20 cellular contexts compared by ENCODE assay signal in the genomic region with DNA sequence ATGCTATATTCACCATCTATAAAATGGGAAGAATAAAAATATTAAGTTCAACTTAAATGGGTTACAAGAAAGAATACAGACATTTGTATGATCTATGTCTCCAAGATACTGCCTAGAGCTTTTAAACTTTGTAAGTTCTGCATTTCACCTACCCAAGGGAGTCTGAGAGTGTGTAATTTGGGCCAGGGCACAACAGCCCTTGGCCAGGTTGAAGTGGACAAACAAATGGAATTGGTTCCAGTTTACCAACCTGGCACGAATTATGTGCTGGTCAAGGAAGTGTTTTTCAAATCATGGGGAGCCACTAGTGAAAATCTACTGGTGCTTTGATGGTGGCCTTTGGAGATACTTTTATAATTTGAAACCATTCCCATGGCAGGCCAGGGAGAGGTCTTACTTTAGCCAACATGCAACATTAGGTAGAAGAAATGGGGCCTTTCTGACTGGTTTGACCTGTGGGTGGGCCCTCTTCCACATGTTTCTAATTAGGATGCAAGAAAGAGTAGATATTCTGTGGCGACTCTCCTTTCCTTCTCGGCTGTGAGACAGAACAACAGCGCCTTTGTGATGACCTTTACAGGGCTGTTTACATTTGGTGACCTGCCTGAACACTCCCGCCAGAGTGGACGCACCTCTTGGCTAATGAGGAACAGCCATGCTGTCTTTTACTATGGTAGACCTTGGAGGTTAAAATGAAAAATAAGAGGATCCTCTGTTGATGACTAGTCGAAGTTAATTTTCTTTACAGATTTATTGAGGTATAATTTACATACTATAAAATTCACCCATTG.
A peak's percentile ranks its signal among the peaks of the same experiment; 100 is the strongest.
DNase-seq lines count a peak whose midpoint lies in the region; ATAC-seq, FAIRE-seq and TF ChIP-seq lines count a peak whose summit lies in the region.
"Had no signal": no experiment of that assay in that cellular context is flagged by ENCODE, and none has a peak within 500 bp of the region (broad histone marks: within the 10 kb centered on the region; RNA-seq: fewer than 3 reads in every experiment).

No MANE protein-coding gene starts in this region.

- H3K4me1 Mint-ChIP-seq in nephron: peaks cover 77% of the 10 kb centered on the region

- H3K4me3 ChIP-seq in fibroblast of mammary gland (ENCODE audit: control insufficient read depth, low read depth, low read length): no peak overlapping the region
- H3K4me3 ChIP-seq in stomach: no peak overlapping the region
- H3K4me3 ChIP-seq: BLaER1 treated with 17β-estradiol and CSF1 and Interleukin-3, amounts not matched to agents 10 nM and 100 nM had no signal

- intact Hi-C loops in stomach (cut with DNase I; ENCODE audit: low total_unique reads) (no loop called here), Right ventricle myocardium inferior (cut with DNase I) (no loop called here)

- no peaks in the 10 kb centered on the region for H3K27me3 Mint-ChIP-seq in nephron (ENCODE audit: low read depth)

- no peaks in the 10 kb centered on the region for H3K9me3 ChIP-seq in stomach

- TF ChIP-seq CTCF in fibroblast of mammary gland (conservative IDR thresholded peaks at IDR 0.05; ENCODE audit: control insufficient read depth, insufficient read depth, low read depth, low read length) (no peak), nephron (IDR thresholded peaks at IDR 0.05; ENCODE audit: unreplicated experiment in 3 of 3) (no peak), stomach (IDR thresholded peaks at IDR 0.05) (no peak)

- H3K9me3 Mint-ChIP-seq in nephron: no peaks in the 10 kb centered on the region
- H3K9me3 Mint-ChIP-seq: CD8-positive, alpha-beta T cell; H9 had no signal

- ATAC-seq in GM18517 (IDR thresholded peaks at IDR 0.05; ENCODE audit: unreplicated experiment) (no peak), HG02884 (IDR thresholded peaks at IDR 0.05; ENCODE audit: unreplicated experiment) (no peak), HG02623 (IDR thresholded peaks at IDR 0.05; ENCODE audit: unreplicated experiment) (no peak), Right ventricle myocardium inferior (no peak)
- ATAC-seq: CD8-positive, alpha-beta T cell; PC-3 had no signal

- peak overlapping the region; percentile 37 to 84 (median 78) for H3K27ac Mint-ChIP-seq in nephron
- H3K27ac Mint-ChIP-seq: CD8-positive, alpha-beta T cell; H9 had no signal

- no peak overlapping the region for H3K4me3 Mint-ChIP-seq in nephron
- H3K4me3 Mint-ChIP-seq: CD8-positive, alpha-beta T cell; H9 had no signal

- no peak for TF ChIP-seq POLR2A in stomach (IDR thresholded peaks at IDR 0.05)

- H3K36me3 Mint-ChIP-seq in nephron (ENCODE audit: low read depth): no peaks in the 10 kb centered on the region
- H3K36me3 Mint-ChIP-seq: CD8-positive, alpha-beta T cell had no signal

- peaks cover 0 to 14% (median 5%) of the 10 kb centered on the region in 4 donors for H3K4me1 ChIP-seq in stomach

- H3K27me3 ChIP-seq in stomach: no peaks in the 10 kb centered on the region
- H3K27me3 ChIP-seq: BLaER1 treated with 17β-estradiol and CSF1 and Interleukin-3, amounts not matched to agents 10 nM and 100 nM had no signal

- DNase-seq in GM18507 (ENCODE audit: extremely low spot score, insufficient read length, low read depth) (no peak), fibroblast of mammary gland (ENCODE audit: low read depth) (peak; percentile 6), stomach (peak; percentile 60), Right ventricle myocardium inferior (ENCODE audit: missing footprints) (no peak)
- DNase-seq: CD8-positive, alpha-beta T cell; DMS53; EL; H9; NCI-H1417 treated with DMSO at 0.1 percent for 48 hours; NCI-H187 treated with DMSO at 0.1 percent for 48 hours; NCI-H226; NCI-H524 treated with DMSO at 0.1 percent for 48 hours; PC-3; RPMI8226; SIG-M5 had no signal

- no peak for TF ChIP-seq EP300 in stomach (IDR thresholded peaks at IDR 0.05)

- WGBS in stomach, 5 donors: 44 to 73% (median 53%) methylated on average over 7 of the region's 7 CpGs

- FAIRE-seq in GM18507 (lab: Jason Lieb, UNC): peak; percentile 5

- H3K27ac ChIP-seq in stomach: peak overlapping the region in 2 of 5 donors; percentile 41 to 52
- H3K27ac ChIP-seq: BLaER1 treated with 17β-estradiol and CSF1 and Interleukin-3, amounts not matched to agents 10 nM and 100 nM had no signal

- H3K36me3 ChIP-seq in stomach: no peaks in the 10 kb centered on the region

Comparison
In these comparisons a context has a peak if more than half of its experiments do, and no peak if none do; other contexts are left out.
1. DNase-seq: peak in fibroblast of mammary gland (single experiment) and stomach (single experiment); none in GM18507 (single experiment) and Right ventricle myocardium inferior (single experiment).